In the genomic region with DNA sequence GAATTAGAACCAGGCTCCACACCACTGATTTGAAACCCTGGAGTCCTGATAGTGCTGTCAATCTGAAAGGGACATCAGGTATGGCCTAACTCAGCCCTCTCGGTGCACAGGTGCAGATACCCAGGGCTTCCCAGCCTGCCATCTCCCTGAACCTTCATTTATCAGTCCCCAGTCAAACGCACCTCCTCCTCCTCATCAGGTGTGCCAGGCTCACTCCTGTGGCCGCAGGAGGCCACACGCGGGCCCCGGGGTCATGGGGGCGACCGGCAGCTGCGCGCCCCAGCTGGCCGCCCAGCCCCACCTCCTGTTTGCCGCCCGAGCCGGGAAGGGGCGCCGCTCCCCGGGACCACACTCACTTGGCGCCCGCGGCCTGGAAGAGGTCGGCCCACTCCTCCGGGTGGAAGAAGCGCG, we compare ENCODE assay signal across 1 cellular context.
TF ChIP-seq lines count a peak whose summit lies in the region.

No MANE protein-coding gene starts in this region.

TF ChIP-seq in endothelial cell of umbilical vein, 7 proteins besides CTCF, POLR2A, EP300 and RAD21:
- no peak for TF ChIP-seq MYC (IDR thresholded peaks at IDR 0.05; ENCODE audit: low read depth, low read length)
- peak; percentile 22 for TF ChIP-seq EZH2 (IDR thresholded peaks at IDR 0.05; ENCODE audit: borderline replicate concordance, low read depth, low read length, severe bottlenecking)
- TF ChIP-seq, protein P1, sequence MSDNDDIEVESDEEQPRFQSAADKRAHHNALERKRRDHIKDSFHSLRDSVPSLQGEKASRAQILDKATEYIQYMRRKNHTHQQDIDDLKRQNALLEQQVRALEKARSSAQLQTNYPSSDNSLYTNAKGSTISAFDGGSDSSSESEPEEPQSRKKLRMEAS (IDR thresholded peaks at IDR 0.05; ENCODE audit: insufficient read depth, insufficient read length): no peak
